Comparison of ENCODE assay signal across 1 cellular context in the genomic region with DNA sequence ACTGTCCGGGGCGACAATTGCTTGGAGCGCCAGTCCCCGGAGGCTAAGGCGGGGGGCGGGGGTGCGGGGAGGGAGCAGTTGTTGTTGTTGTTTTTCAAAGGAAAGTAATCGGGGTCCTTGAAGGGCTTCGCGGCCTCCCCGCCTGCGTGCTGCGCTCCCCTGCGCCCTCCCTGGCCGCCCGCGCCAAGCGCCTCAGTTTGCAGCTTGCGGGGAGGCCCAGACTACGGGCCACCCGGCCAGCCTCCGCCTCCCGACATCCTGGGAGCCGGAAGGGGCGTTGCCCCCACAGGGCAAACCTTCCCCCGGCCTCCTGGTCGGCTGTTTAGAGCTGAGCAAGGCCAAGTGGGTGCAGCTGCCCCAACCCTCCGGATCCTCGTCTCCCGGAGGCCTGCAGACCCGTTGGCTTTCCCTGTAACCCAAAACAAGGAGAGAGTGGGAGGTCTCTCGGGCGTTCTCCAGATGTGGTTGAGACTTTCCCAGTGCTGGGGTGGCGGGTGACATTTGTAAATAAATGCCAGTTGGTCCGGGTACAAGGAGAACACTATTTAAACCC.
TF ChIP-seq lines count a peak whose summit lies in the region.

No MANE protein-coding gene starts in this region.

TF ChIP-seq in H1, 55 proteins besides CTCF, POLR2A, EP300 and RAD21:
- 0 out of 2 replicates have a peak, but pooled peaks have one; percentile 7 for TF ChIP-seq SP1 (IDR thresholded peaks at IDR 0.05; ENCODE audit: low read depth, low read length)
- no peak for TF ChIP-seq RXRA (IDR thresholded peaks at IDR 0.05; ENCODE audit: insufficient read depth, low read depth, low read length)
- TF ChIP-seq RNF2 (IDR thresholded peaks at IDR 0.05; ENCODE audit: borderline replicate concordance, low read depth, low read length, missing control alignments, poor library complexity, severe bottlenecking), result peak; percentile 18
- TF ChIP-seq, protein P1, sequence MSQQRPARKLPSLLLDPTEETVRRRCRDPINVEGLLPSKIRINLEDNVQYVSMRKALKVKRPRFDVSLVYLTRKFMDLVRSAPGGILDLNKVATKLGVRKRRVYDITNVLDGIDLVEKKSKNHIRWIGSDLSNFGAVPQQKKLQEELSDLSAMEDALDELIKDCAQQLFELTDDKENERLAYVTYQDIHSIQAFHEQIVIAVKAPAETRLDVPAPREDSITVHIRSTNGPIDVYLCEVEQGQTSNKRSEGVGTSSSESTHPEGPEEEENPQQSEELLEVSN (IDR thresholded peaks at IDR 0.05), result no peak
- no peak for TF ChIP-seq SP2 (IDR thresholded peaks at IDR 0.05; ENCODE audit: low read length)
- TF ChIP-seq SUZ12 (IDR thresholded peaks at IDR 0.05; ENCODE audit: low read length), result peak; percentile 17; the same call in 1 of the 2 replicates
- peak; percentile 36 for TF ChIP-seq KDM4A (IDR thresholded peaks at IDR 0.05; ENCODE audit: low read depth, low read length, severe bottlenecking)
- TF ChIP-seq NANOG (IDR thresholded peaks at IDR 0.05; ENCODE audit: insufficient read depth, low read depth, low read length, poor library complexity, severe bottlenecking), result peak; percentile 6
- TF ChIP-seq YY1 (IDR thresholded peaks at IDR 0.05; ENCODE audit: low read depth, low read length), result peak; percentile 52; the same call in 1 of the 2 replicates
- peak; percentile 82 for TF ChIP-seq CTBP2 (IDR thresholded peaks at IDR 0.05; ENCODE audit: borderline replicate concordance, insufficient read depth, insufficient read length, low read length)
- TF ChIP-seq EGR1 (IDR thresholded peaks at IDR 0.05; ENCODE audit: borderline replicate concordance, low read depth, low read length), result peak; percentile 77; the same call in 1 of the 2 replicates
- TF ChIP-seq HDAC6 (IDR thresholded peaks at IDR 0.05; ENCODE audit: low read depth, low read length), result no peak
- TF ChIP-seq BRCA1 (IDR thresholded peaks at IDR 0.05; ENCODE audit: low read depth, low read length), result no peak
- TF ChIP-seq TAF7 (optimal IDR thresholded peaks at IDR 0.05; ENCODE audit: borderline replicate concordance, low read depth, low read length), result no peak
- TF ChIP-seq KDM5A (IDR thresholded peaks at IDR 0.05; ENCODE audit: low read length), result no peak
- no peak for TF ChIP-seq TBP (IDR thresholded peaks at IDR 0.05; ENCODE audit: low read depth, low read length)
- TF ChIP-seq, protein P2, sequence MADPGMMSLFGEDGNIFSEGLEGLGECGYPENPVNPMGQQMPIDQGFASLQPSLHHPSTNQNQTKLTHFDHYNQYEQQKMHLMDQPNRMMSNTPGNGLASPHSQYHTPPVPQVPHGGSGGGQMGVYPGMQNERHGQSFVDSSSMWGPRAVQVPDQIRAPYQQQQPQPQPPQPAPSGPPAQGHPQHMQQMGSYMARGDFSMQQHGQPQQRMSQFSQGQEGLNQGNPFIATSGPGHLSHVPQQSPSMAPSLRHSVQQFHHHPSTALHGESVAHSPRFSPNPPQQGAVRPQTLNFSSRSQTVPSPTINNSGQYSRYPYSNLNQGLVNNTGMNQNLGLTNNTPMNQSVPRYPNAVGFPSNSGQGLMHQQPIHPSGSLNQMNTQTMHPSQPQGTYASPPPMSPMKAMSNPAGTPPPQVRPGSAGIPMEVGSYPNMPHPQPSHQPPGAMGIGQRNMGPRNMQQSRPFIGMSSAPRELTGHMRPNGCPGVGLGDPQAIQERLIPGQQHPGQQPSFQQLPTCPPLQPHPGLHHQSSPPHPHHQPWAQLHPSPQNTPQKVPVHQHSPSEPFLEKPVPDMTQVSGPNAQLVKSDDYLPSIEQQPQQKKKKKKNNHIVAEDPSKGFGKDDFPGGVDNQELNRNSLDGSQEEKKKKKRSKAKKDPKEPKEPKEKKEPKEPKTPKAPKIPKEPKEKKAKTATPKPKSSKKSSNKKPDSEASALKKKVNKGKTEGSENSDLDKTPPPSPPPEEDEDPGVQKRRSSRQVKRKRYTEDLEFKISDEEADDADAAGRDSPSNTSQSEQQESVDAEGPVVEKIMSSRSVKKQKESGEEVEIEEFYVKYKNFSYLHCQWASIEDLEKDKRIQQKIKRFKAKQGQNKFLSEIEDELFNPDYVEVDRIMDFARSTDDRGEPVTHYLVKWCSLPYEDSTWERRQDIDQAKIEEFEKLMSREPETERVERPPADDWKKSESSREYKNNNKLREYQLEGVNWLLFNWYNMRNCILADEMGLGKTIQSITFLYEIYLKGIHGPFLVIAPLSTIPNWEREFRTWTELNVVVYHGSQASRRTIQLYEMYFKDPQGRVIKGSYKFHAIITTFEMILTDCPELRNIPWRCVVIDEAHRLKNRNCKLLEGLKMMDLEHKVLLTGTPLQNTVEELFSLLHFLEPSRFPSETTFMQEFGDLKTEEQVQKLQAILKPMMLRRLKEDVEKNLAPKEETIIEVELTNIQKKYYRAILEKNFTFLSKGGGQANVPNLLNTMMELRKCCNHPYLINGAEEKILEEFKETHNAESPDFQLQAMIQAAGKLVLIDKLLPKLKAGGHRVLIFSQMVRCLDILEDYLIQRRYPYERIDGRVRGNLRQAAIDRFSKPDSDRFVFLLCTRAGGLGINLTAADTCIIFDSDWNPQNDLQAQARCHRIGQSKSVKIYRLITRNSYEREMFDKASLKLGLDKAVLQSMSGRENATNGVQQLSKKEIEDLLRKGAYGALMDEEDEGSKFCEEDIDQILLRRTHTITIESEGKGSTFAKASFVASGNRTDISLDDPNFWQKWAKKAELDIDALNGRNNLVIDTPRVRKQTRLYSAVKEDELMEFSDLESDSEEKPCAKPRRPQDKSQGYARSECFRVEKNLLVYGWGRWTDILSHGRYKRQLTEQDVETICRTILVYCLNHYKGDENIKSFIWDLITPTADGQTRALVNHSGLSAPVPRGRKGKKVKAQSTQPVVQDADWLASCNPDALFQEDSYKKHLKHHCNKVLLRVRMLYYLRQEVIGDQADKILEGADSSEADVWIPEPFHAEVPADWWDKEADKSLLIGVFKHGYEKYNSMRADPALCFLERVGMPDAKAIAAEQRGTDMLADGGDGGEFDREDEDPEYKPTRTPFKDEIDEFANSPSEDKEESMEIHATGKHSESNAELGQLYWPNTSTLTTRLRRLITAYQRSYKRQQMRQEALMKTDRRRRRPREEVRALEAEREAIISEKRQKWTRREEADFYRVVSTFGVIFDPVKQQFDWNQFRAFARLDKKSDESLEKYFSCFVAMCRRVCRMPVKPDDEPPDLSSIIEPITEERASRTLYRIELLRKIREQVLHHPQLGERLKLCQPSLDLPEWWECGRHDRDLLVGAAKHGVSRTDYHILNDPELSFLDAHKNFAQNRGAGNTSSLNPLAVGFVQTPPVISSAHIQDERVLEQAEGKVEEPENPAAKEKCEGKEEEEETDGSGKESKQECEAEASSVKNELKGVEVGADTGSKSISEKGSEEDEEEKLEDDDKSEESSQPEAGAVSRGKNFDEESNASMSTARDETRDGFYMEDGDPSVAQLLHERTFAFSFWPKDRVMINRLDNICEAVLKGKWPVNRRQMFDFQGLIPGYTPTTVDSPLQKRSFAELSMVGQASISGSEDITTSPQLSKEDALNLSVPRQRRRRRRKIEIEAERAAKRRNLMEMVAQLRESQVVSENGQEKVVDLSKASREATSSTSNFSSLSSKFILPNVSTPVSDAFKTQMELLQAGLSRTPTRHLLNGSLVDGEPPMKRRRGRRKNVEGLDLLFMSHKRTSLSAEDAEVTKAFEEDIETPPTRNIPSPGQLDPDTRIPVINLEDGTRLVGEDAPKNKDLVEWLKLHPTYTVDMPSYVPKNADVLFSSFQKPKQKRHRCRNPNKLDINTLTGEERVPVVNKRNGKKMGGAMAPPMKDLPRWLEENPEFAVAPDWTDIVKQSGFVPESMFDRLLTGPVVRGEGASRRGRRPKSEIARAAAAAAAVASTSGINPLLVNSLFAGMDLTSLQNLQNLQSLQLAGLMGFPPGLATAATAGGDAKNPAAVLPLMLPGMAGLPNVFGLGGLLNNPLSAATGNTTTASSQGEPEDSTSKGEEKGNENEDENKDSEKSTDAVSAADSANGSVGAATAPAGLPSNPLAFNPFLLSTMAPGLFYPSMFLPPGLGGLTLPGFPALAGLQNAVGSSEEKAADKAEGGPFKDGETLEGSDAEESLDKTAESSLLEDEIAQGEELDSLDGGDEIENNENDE (IDR thresholded peaks at IDR 0.05; ENCODE audit: insufficient replicate concordance, low read length), result no peak
- TF ChIP-seq SAP30 (IDR thresholded peaks at IDR 0.05; ENCODE audit: insufficient read depth, insufficient replicate concordance, low read length), result no peak
- TF ChIP-seq ASH2L (IDR thresholded peaks at IDR 0.05; ENCODE audit: low read length), result no peak
- TF ChIP-seq, protein P3, sequence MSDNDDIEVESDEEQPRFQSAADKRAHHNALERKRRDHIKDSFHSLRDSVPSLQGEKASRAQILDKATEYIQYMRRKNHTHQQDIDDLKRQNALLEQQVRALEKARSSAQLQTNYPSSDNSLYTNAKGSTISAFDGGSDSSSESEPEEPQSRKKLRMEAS (IDR thresholded peaks at IDR 0.05), result peak; percentile 69
- TF ChIP-seq CREB1 (IDR thresholded peaks at IDR 0.05), result no peak
- TF ChIP-seq CEBPB (IDR thresholded peaks at IDR 0.05; ENCODE audit: low read depth, low read length), result no peak
- no peak for TF ChIP-seq BACH1 (IDR thresholded peaks at IDR 0.05; ENCODE audit: low read length)
- no peak for TF ChIP-seq BCL11A (IDR thresholded peaks at IDR 0.05; ENCODE audit: low read depth in 2 of 2, low read length in 2 of 2)
